3 cellular contexts compared by ENCODE assay signal in the genomic region with DNA sequence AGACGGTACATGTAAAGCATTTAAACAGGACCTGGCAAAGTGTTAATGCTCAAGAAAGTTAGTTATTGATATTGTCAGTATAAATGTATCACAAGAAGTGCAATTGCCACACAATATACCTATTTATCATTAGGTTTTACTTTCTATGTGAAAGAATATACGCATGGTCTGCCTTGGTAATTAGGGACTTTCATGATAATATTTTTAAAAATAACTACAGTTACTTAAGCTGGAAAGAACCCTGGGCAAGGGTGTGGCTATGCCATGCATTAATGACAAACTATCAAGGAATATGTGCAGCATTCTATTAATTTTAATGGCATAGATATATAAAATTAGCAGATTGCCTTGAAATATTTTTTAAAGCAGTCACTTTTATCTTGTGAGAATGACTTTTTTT.
"Had no signal": no experiment of that assay in that cellular context is flagged by ENCODE, and none has a peak within 500 bp of the region (broad histone marks: within the 10 kb centered on the region; RNA-seq: fewer than 3 reads in every experiment).

No MANE protein-coding gene starts in this region.

- H3K4me3 ChIP-seq: GM12878 had no signal

- ATAC-seq: GM12878 had no signal

- DNase-seq: GDM1, GF-D8 had no signal
